In the genomic region with DNA sequence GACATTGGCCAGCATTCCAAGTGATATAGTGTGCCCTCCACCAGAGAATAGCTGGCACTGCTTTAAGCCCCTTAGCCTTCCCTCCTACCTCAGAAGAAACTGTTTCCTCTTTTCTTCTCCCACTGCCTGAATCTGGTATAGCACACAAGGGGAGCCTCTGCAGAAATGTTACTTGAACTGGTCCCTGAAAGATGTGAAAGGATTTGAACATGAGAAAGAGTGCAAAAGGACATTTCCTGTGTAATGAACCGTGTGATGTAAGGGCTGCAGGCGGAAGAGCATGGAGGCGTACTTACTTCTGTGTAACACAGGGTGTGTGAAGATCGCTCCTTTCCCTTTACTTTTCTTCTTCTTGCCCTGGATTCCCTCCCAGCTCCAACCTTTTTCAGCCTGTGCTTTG, we compare ENCODE assay signal across 9 cellular contexts. TPM values are rescaled to one million over a fixed set of nuclear protein-coding genes. Genes with fewer than 3 reads are reported as not detected.
DNase-seq lines count a peak whose midpoint lies in the region; ATAC-seq and TF ChIP-seq lines count a peak whose summit lies in the region.
"Had no signal": no experiment of that assay in that cellular context is flagged by ENCODE, and none has a peak within 500 bp of the region (broad histone marks: within the 10 kb centered on the region; RNA-seq: fewer than 3 reads in every experiment).

No MANE protein-coding gene starts in this region.

- peaks cover 26% of the 10 kb centered on the region for H3K4me1 ChIP-seq in iPS-20b (ENCODE audit: insufficient read depth, low read length)
- H3K4me1 ChIP-seq in aorta (ENCODE audit: control insufficient read depth in 1 of 2, insufficient read depth in 2 of 2, low read length in 2 of 2), result peaks cover 3% of the 10 kb centered on the region in 2 donors
- H3K4me1 ChIP-seq in tibial nerve, result peaks cover 0 to 68% (median 17%) of the 10 kb centered on the region in 4 donors

- 64 to 85% methylated on average over 4 of the region's 4 CpGs for WGBS in aorta, 2 donors
- WGBS in tibial nerve, 2 donors, result 37 to 48% methylated on average over 4 of the region's 4 CpGs

- TF ChIP-seq POLR2A in tibial nerve (IDR thresholded peaks at IDR 0.05), result no peak

- H3K36me3 ChIP-seq in iPS-20b (ENCODE audit: insufficient read depth, low read depth, low read length) (no peaks in the 10 kb centered on the region), aorta (ENCODE audit: control insufficient read depth in 1 of 2, insufficient read depth in 2 of 2, low read length in 1 of 2) (peaks cover 0 to under 1% of the 10 kb centered on the region in 2 donors), tibial nerve (no peaks in the 10 kb centered on the region)

- peak; percentile 55 for DNase-seq in CD1c-positive myeloid dendritic cell (ENCODE audit: extremely low spot score)
- peak; percentile 8 for DNase-seq in OCI-M1 (lab: John Stamatoyannopoulos, UW)
- no peak for DNase-seq in NCI-H1092 (lab: John Stamatoyannopoulos, UW)
- no peak for DNase-seq in GOT3 (lab: John Stamatoyannopoulos, UW)
- no peak for DNase-seq in aorta
- no peak for DNase-seq in tibial nerve (ENCODE audit: low spot score in 2 of 2)
- DNase-seq: stimulated activated CD4-positive, alpha-beta T cell treated with anti-CD3 and anti-CD28 coated beads, Interleukin-4, amount 100 ng/mL, for 4 hours had no signal

- 0 out of 2 replicates have a peak overlapping the region, but pooled peaks have one; percentile 23 for H3K9ac ChIP-seq in iPS-20b (ENCODE audit: low read depth, low read length)

- intact Hi-C loops in aorta (cut with DNase I), result no loop called here

- H3K4me3 ChIP-seq in iPS-20b (ENCODE audit: low read length) (no peak overlapping the region), aorta (ENCODE audit: low read length in 2 of 2) (no peak overlapping the region), tibial nerve (no peak overlapping the region)

- H3K9me3 ChIP-seq in iPS-20b (ENCODE audit: insufficient read depth, low read depth, low read length) (no peaks in the 10 kb centered on the region), aorta (ENCODE audit: control insufficient read depth, low read length) (no peaks in the 10 kb centered on the region), tibial nerve (no peaks in the 10 kb centered on the region)

- H3K27ac ChIP-seq in iPS-20b (ENCODE audit: low read length) (no peak overlapping the region), aorta (ENCODE audit: low read depth in 1 of 2, low read length in 2 of 2) (no peak overlapping the region), tibial nerve (peak overlapping the region in 2 of 4 donors; percentile 9 to 42)

- no peak for TF ChIP-seq CTCF in tibial nerve (IDR thresholded peaks at IDR 0.05)

- ATAC-seq in GM19351 (IDR thresholded peaks at IDR 0.05; ENCODE audit: unreplicated experiment), result peak; percentile 89
- no peak for ATAC-seq in aorta (ENCODE audit: low FRiP score)

- H3K27me3 ChIP-seq in iPS-20b (ENCODE audit: insufficient read depth, low read length) (no peaks in the 10 kb centered on the region), aorta (ENCODE audit: control insufficient read depth in 1 of 2, insufficient read depth in 2 of 2, low read length in 1 of 2) (no peaks in the 10 kb centered on the region), tibial nerve (no peaks in the 10 kb centered on the region)

- TF ChIP-seq EP300 in tibial nerve (IDR thresholded peaks at IDR 0.05), result peak in 1 of 2 donors; percentile 14

RNA-seq across cellular contexts. Expression of a gene that starts 8.3 kb away (rescaled TPM):
- total RNA-seq in aorta, result 10 to 100 TPM; 47.8 to 57.3 TPM
- 10 to 100 TPM; 11.0 to 11.6 TPM for polyA plus RNA-seq in aorta
- 10 to 100 TPM; 23.7 to 46.8 (median 29.5) TPM for total RNA-seq in tibial nerve

Comparison
In these comparisons a context has a peak if more than half of its experiments do, and no peak if none do; other contexts are left out.
1. DNase-seq: peak in CD1c-positive myeloid dendritic cell (single experiment) and OCI-M1 (single experiment); none in NCI-H1092 (single experiment), GOT3 (single experiment), aorta (0 of 2) and tibial nerve (0 of 2).